Comparison of ENCODE assay signal across 21 cellular contexts in the genomic region with DNA sequence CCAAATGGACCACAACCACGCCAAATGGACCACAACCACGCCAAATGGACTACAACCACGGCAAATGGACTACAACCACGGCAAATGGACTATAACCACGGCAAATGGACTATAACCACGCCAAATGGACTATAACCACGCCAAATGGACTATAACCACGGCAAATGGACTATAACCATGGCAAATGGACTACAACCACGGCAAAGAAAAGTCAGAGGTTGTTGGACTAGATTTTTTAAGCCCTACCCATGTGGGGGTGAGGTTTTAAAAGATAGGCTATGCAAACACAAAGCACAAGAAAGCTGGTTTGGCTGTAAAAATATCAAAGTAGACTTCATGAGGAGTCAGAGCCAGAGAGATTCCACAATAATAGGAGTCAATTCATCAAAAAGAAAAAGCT. TPM values are rescaled to one million over a fixed set of nuclear protein-coding genes. Genes with fewer than 3 reads are reported as not detected.
DNase-seq lines count a peak whose midpoint lies in the region; ATAC-seq, FAIRE-seq and TF ChIP-seq lines count a peak whose summit lies in the region.
"Had no signal": no experiment of that assay in that cellular context is flagged by ENCODE, and none has a peak within 500 bp of the region (broad histone marks: within the 10 kb centered on the region; RNA-seq: fewer than 3 reads in every experiment).

No MANE protein-coding gene starts in this region.

- FAIRE-seq in GM12891 (lab: Jason Lieb, UNC), result peak; percentile 86
- FAIRE-seq: TTC549 had no signal

- no peaks in the 10 kb centered on the region for H3K9me2 ChIP-seq in hepatocyte (replicated peaks; ENCODE audit: insufficient read depth)

- H3K9me3 ChIP-seq in hepatocyte (ENCODE audit: low read depth) (no peaks in the 10 kb centered on the region), skeletal muscle satellite cell (replicated peaks; ENCODE audit: low read length) (no peaks in the 10 kb centered on the region), testis (no peaks in the 10 kb centered on the region)
- H3K9me3 ChIP-seq: vagina had no signal

- H3K27ac Mint-ChIP-seq in activated T-cell treated with anti-CD3 and anti-CD28 coated beads, Interleukin-2, amount 50 U/mL, for 72 hours, result no peak overlapping the region
- H3K27ac Mint-ChIP-seq: stimulated activated effector memory CD8-positive, alpha-beta T cell treated with anti-CD3 and anti-CD28 coated beads, Interleukin-12 subunit alpha, Interleukin-12 subunit beta, amount 100 ng/mL, for 72 hours had no signal

- no peak overlapping the region for H3K4me3 Mint-ChIP-seq in activated T-cell treated with anti-CD3 and anti-CD28 coated beads, Interleukin-2, amount 50 U/mL, for 72 hours
- H3K4me3 Mint-ChIP-seq: activated naive CD8-positive, alpha-beta T cell treated with anti-CD3 and anti-CD28 coated beads, Interleukin-2, amount 10 ng/mL, durations not matched to agents 7 days and 5 days; activated T-cell treated with anti-CD3 and anti-CD28 coated beads, Interleukin-2, amount 50 U/mL, for 4 hours; stimulated activated effector memory CD8-positive, alpha-beta T cell treated with anti-CD3 and anti-CD28 coated beads, Interleukin-12 subunit alpha, Interleukin-12 subunit beta, amount 100 ng/mL, for 72 hours had no signal

- no peak for DNase-seq in GM12891 (ENCODE audit: insufficient read length, low spot score)
- DNase-seq in amniotic epithelial cell (ENCODE audit: low read depth), result peak; percentile 58
- DNase-seq in hepatocyte (ENCODE audit: low spot score), result no peak
- no peak for DNase-seq in testis
- DNase-seq in Ammon's horn (ENCODE audit: low spot score), result no peak
- no peak for DNase-seq in activated T-cell treated with anti-CD3 and anti-CD28 coated beads, Interleukin-2, amount 50 U/mL, for 72 hours
- DNase-seq: activated naive CD8-positive, alpha-beta T cell treated with anti-CD3 and anti-CD28 coated beads, Interleukin-2, amount 10 ng/mL, durations not matched to agents 7 days and 5 days; activated T-cell treated with anti-CD3 and anti-CD28 coated beads, Interleukin-2, amount 50 U/mL, for 4 hours; DMS79; islet precursor cell; midbrain; NCI-H187; NCI-H510A; nucleus accumbens had no signal

- H3K9ac ChIP-seq in skeletal muscle satellite cell (ENCODE audit: low read depth, low read length), result peak overlapping the region; percentile 57
- H3K9ac ChIP-seq: BLaER1 had no signal

- H3K4me1 ChIP-seq in hepatocyte (ENCODE audit: insufficient read depth), result no peaks in the 10 kb centered on the region
- H3K4me1 ChIP-seq in skeletal muscle satellite cell (ENCODE audit: control insufficient read depth, insufficient read depth, low read length), result peaks cover 39% of the 10 kb centered on the region
- H3K4me1 ChIP-seq in testis, result no peaks in the 10 kb centered on the region
- H3K4me1 ChIP-seq: BLaER1, vagina had no signal

- H3K4me1 Mint-ChIP-seq in activated T-cell treated with anti-CD3 and anti-CD28 coated beads, Interleukin-2, amount 50 U/mL, for 72 hours (ENCODE audit: low read depth), result peaks cover 5% of the 10 kb centered on the region

- ATAC-seq in HG03039 (IDR thresholded peaks at IDR 0.05; ENCODE audit: unreplicated experiment), result no peak
- ATAC-seq in activated T-cell treated with anti-CD3 and anti-CD28 coated beads, Interleukin-2, amount 50 U/mL, for 72 hours (replicated peaks in 1 of 2), result no peak
- ATAC-seq: activated T-cell treated with anti-CD3 and anti-CD28 coated beads, Interleukin-2, amount 50 U/mL, for 4 hours; stimulated activated effector memory CD8-positive, alpha-beta T cell treated with anti-CD3 and anti-CD28 coated beads, Interleukin-12 subunit alpha, Interleukin-12 subunit beta, amount 100 ng/mL, for 72 hours had no signal

- H3K79me2 ChIP-seq in hepatocyte, result no peaks in the 10 kb centered on the region

- intact Hi-C loops in testis (cut with DNase I; ENCODE audit: low total_unique reads), result no loop called here

- no peak overlapping the region for H2AFZ ChIP-seq in hepatocyte

- no peak for TF ChIP-seq POLR2A in GM12891 (IDR thresholded peaks at IDR 0.05; ENCODE audit: low read depth, low read length)
- TF ChIP-seq POLR2A in testis (IDR thresholded peaks at IDR 0.05), result no peak

- H3K9me3 Mint-ChIP-seq in activated T-cell treated with anti-CD3 and anti-CD28 coated beads, Interleukin-2, amount 50 U/mL, for 72 hours, result peaks cover 0 to 2% of the 10 kb centered on the region in 2 donors
- H3K9me3 Mint-ChIP-seq: activated naive CD8-positive, alpha-beta T cell treated with anti-CD3 and anti-CD28 coated beads, Interleukin-2, amount 10 ng/mL, durations not matched to agents 7 days and 5 days; activated T-cell treated with anti-CD3 and anti-CD28 coated beads, Interleukin-2, amount 50 U/mL, for 4 hours; stimulated activated effector memory CD8-positive, alpha-beta T cell treated with anti-CD3 and anti-CD28 coated beads, Interleukin-12 subunit alpha, Interleukin-12 subunit beta, amount 100 ng/mL, for 72 hours had no signal

- H3K27me3 Mint-ChIP-seq in activated T-cell treated with anti-CD3 and anti-CD28 coated beads, Interleukin-2, amount 50 U/mL, for 72 hours (ENCODE audit: low read depth), result no peaks in the 10 kb centered on the region
- H3K27me3 Mint-ChIP-seq: activated naive CD8-positive, alpha-beta T cell treated with anti-CD3 and anti-CD28 coated beads, Interleukin-2, amount 10 ng/mL, durations not matched to agents 7 days and 5 days had no signal

- TF ChIP-seq CTCF in hepatocyte (IDR thresholded peaks at IDR 0.05; ENCODE audit: poor library complexity), result no peak
- no peak for TF ChIP-seq CTCF in testis (IDR thresholded peaks at IDR 0.05)

- H3K27me3 ChIP-seq in hepatocyte, result no peaks in the 10 kb centered on the region
- no peaks in the 10 kb centered on the region for H3K27me3 ChIP-seq in skeletal muscle satellite cell (ENCODE audit: control insufficient read depth, insufficient read depth, low read length)
- H3K27me3 ChIP-seq in testis, result no peaks in the 10 kb centered on the region
- H3K27me3 ChIP-seq: BLaER1, vagina had no signal

- H3K36me3 ChIP-seq in hepatocyte (replicated peaks; ENCODE audit: insufficient read depth, low read depth) (no peaks in the 10 kb centered on the region), skeletal muscle satellite cell (ENCODE audit: insufficient read depth, low read length) (peaks cover 28% of the 10 kb centered on the region), testis (ENCODE audit: low read depth, missing control alignments) (no peaks in the 10 kb centered on the region)

- H3K4me3 ChIP-seq in hepatocyte, result no peak overlapping the region
- peak overlapping the region; percentile 40 for H3K4me3 ChIP-seq in skeletal muscle satellite cell (ENCODE audit: low read length)
- H3K4me3 ChIP-seq in testis, result no peak overlapping the region
- H3K4me3 ChIP-seq: BLaER1, skin epidermis, vagina had no signal

- H4K20me1 ChIP-seq in hepatocyte (ENCODE audit: insufficient read depth, poor library complexity, severe bottlenecking), result no peaks in the 10 kb centered on the region
- H4K20me1 ChIP-seq: BLaER1 had no signal

- peak overlapping the region; percentile 14 for H3K4me2 ChIP-seq in hepatocyte
- H3K4me2 ChIP-seq in skeletal muscle satellite cell (ENCODE audit: low read length), result peak overlapping the region; percentile 64
- H3K4me2 ChIP-seq: BLaER1 had no signal

- H3K27ac ChIP-seq in hepatocyte (peak overlapping the region; percentile 56), testis (no peak overlapping the region)
- H3K27ac ChIP-seq: BLaER1, vagina had no signal

- peaks cover 19 to 46% of the 10 kb centered on the region in 2 donors for H3K36me3 Mint-ChIP-seq in activated T-cell treated with anti-CD3 and anti-CD28 coated beads, Interleukin-2, amount 50 U/mL, for 72 hours (ENCODE audit: insufficient read depth in 2 of 2)

- WGBS in hepatocyte (ENCODE audit: low lambda C conversion rate, missing lambda C conversion rate), result 89% methylated on average over 9 of the region's 9 CpGs
- WGBS in testis, 2 donors, result 91 to 93% methylated on average over 9 of the region's 9 CpGs

TF ChIP-seq in GM12891, 5 proteins besides CTCF, POLR2A, EP300 and RAD21:
- TF ChIP-seq TAF1 (IDR thresholded peaks at IDR 0.05; ENCODE audit: low read depth, low read length), result no peak
- no peak for TF ChIP-seq POLR2AphosphoS5 (IDR thresholded peaks at IDR 0.05; ENCODE audit: low read depth, low read length)
- TF ChIP-seq POU2F2 (IDR thresholded peaks at IDR 0.05; ENCODE audit: low read depth, low read length), result no peak
- no peak for TF ChIP-seq SPI1 (IDR thresholded peaks at IDR 0.05; ENCODE audit: low read depth, low read length)
- no peak for TF ChIP-seq PAX5 (IDR thresholded peaks at IDR 0.05; ENCODE audit: insufficient read depth, low read length, severe bottlenecking)

RNA-seq across cellular contexts. Expression of gene NCAPG2, which starts 55.8 kb away (rescaled TPM):
- polyA plus RNA-seq in GM12891 (2012; ENCODE audit: low read depth, missing spikeins), result 22.0 TPM
- total RNA-seq in hepatocyte (7.1 and 9.5 TPM in 2 replicates), testis (10 to 100 TPM; 30.2 to 34.0 TPM)
- polyA plus RNA-seq in hepatocyte (6.2 and 7.0 TPM in 2 replicates), testis (ENCODE audit: insufficient read depth, low read depth, low replicate concordance) (53.9 TPM)
- total RNA-seq in skeletal muscle satellite cell (2012; rRNA removed), result 16.7 and 20.1 TPM in 2 replicates
- total RNA-seq in activated T-cell treated with anti-CD3 and anti-CD28 coated beads, Interleukin-2, amount 50 U/mL, for 72 hours, result 100 to 1,000 TPM; 129 to 134 TPM
